Comparison of ENCODE assay signal across 20 cellular contexts in the genomic region with DNA sequence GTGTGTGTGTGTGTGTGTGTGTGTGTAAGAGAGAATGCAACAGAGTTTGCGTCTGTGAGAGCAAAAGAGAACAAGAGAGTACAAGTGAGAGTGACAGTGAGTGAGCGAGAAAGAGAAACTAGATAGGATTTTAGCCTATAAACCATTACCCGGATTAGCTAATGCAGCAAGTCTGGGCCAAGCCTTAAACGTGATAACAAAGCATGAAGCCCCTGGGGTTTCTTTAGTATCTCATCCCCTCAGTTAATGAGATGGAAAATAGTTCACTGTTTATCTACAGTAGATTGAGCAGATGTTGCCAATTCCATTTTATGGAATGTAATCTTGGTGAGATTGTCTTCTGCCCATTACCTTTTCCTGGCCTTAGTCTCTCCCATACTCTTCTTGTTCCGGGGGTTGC.
DNase-seq lines count a peak whose midpoint lies in the region; ATAC-seq and TF ChIP-seq lines count a peak whose summit lies in the region.
"Had no signal": no experiment of that assay in that cellular context is flagged by ENCODE, and none has a peak within 500 bp of the region (broad histone marks: within the 10 kb centered on the region; RNA-seq: fewer than 3 reads in every experiment).

No MANE protein-coding gene starts in this region.

- H3K4me3 Mint-ChIP-seq in GM23338 (no peak overlapping the region), endothelial cell (ENCODE audit: unreplicated experiment) (no peak overlapping the region)

- peaks cover 6% of the 10 kb centered on the region; the same call in 1 of the 2 replicates for H3K9me2 ChIP-seq in GM23338 (ENCODE audit: insufficient read depth)

- peaks cover 2% of the 10 kb centered on the region for H3K27me3 Mint-ChIP-seq in GM23338 (ENCODE audit: insufficient read depth, low read depth, poor library complexity)
- H3K27me3 Mint-ChIP-seq in endothelial cell (ENCODE audit: unreplicated experiment): peaks cover 1% of the 10 kb centered on the region

- H3K36me3 Mint-ChIP-seq in GM23338 (ENCODE audit: low read depth): no peaks in the 10 kb centered on the region
- H3K36me3 Mint-ChIP-seq in endothelial cell (ENCODE audit: low read depth, unreplicated experiment): no peaks in the 10 kb centered on the region

- intact Hi-C loops in A673 (cut with micrococcal nuclease; ENCODE audit: unreplicated experiment): no loop called here

- peak; percentile 66 for DNase-seq in A673 (ENCODE audit: low spot score)
- DNase-seq in GM23338 (ENCODE audit: low spot score): no peak
- peak; percentile 84 for DNase-seq in NCI-H748 (lab: John Stamatoyannopoulos, UW; ENCODE audit: unreplicated experiment)
- peak; percentile 10 for DNase-seq in fibroblast of villous mesenchyme (ENCODE audit: low read depth)
- no peak for DNase-seq in NCI-H2029 (lab: John Stamatoyannopoulos, UW)
- no peak for DNase-seq in endothelial cell (ENCODE audit: low spot score)
- no peak for DNase-seq in germinal center (ENCODE audit: low spot score)
- DNase-seq: AML-193, GF-D8, GM23248, MM.1S, NCI-H1092 treated with DMSO at 0.1 percent for 48 hours, NCI-H2107, NCI-H345, NCI-H774, PC-9, SIG-M5 had no signal

- H3K79me2 ChIP-seq in GM23338 (replicated peaks; ENCODE audit: insufficient read depth): no peaks in the 10 kb centered on the region

- BruUV-seq in A673 (replicated peaks; lab: Mats Ljungman, UMichigan): no TSS peak

- no peaks in the 10 kb centered on the region for H4K20me1 ChIP-seq in GM23338 (replicated peaks; ENCODE audit: insufficient read depth)

- H3K27ac Mint-ChIP-seq in GM23338 (no peak overlapping the region), endothelial cell (ENCODE audit: unreplicated experiment) (no peak overlapping the region)

- peaks cover 4% of the 10 kb centered on the region for H3K4me1 ChIP-seq in A673 (ENCODE audit: insufficient read depth, low read length, poor library complexity, severe bottlenecking)
- no peaks in the 10 kb centered on the region for H3K4me1 ChIP-seq in GM23338 (ENCODE audit: insufficient read depth)

- H2AFZ ChIP-seq in GM23338: peak overlapping the region; percentile 80
- H2AFZ ChIP-seq: GM23248, PC-9 had no signal

- POLR2A ChIA-PET in A673 (lab: Charles Lee; ENCODE audit: low non-redundant PET): no interaction called here

- TF ChIP-seq CTCF in A673 (conservative IDR thresholded peaks at IDR 0.05; ENCODE audit: low read depth, low read length) (no peak), GM23338 (conservative IDR thresholded peaks at IDR 0.05; ENCODE audit: low read depth in 2 of 2) (no peak), fibroblast of villous mesenchyme (IDR thresholded peaks at IDR 0.05; ENCODE audit: insufficient read depth, low read depth, low read length) (no peak), endothelial cell (IDR thresholded peaks at IDR 0.05; ENCODE audit: unreplicated experiment) (no peak)

- no peak overlapping the region for H3K4me2 ChIP-seq in GM23338
- H3K4me2 ChIP-seq: PC-9 had no signal

- CTCF ChIA-PET in A673 (lab: Charles Lee): no interaction called here

- H3K36me3 ChIP-seq in A673 (ENCODE audit: insufficient read depth, low read length, poor library complexity, severe bottlenecking) (no peaks in the 10 kb centered on the region), GM23338 (ENCODE audit: insufficient read depth) (no peaks in the 10 kb centered on the region)

- H3K4me1 Mint-ChIP-seq in GM23338 (no peaks in the 10 kb centered on the region), endothelial cell (ENCODE audit: unreplicated experiment) (no peaks in the 10 kb centered on the region)

- H3K4me3 ChIP-seq in A673 (ENCODE audit: low read depth, low read length, poor library complexity, severe bottlenecking) (no peak overlapping the region), GM23338 (no peak overlapping the region), fibroblast of villous mesenchyme (ENCODE audit: low read depth, low read length) (no peak overlapping the region)
- H3K4me3 ChIP-seq: GM23248, PC-9 had no signal

- no peaks in the 10 kb centered on the region for H3K9me3 ChIP-seq in A673 (ENCODE audit: low read depth, low read length, poor library complexity, severe bottlenecking)

- ATAC-seq in GM23338 (no peak), GM19395 (IDR thresholded peaks at IDR 0.05; ENCODE audit: unreplicated experiment) (no peak)

- no peaks in the 10 kb centered on the region for H3F3A ChIP-seq in GM23338 (replicated peaks; ENCODE audit: low read depth)

- H3K27me3 ChIP-seq in A673 (replicated peaks; ENCODE audit: insufficient read depth, low read depth, low read length, poor library complexity) (peaks cover 82% of the 10 kb centered on the region), GM23338 (ENCODE audit: insufficient read depth) (no peaks in the 10 kb centered on the region)

- H3K27ac ChIP-seq in A673 (ENCODE audit: low read depth, low read length, poor library complexity, severe bottlenecking) (no peak overlapping the region), GM23338 (ENCODE audit: low read depth) (no peak overlapping the region)
- H3K27ac ChIP-seq: C4-2B, GM23248, PC-9, RWPE1 had no signal

- H3K9me3 Mint-ChIP-seq in GM23338 (no peaks in the 10 kb centered on the region), endothelial cell (ENCODE audit: unreplicated experiment) (no peaks in the 10 kb centered on the region)

TF ChIP-seq in GM23338, 12 proteins besides CTCF, POLR2A, EP300 and RAD21 (continues in another document):
- TF ChIP-seq NANOG (IDR thresholded peaks at IDR 0.05; ENCODE audit: borderline replicate concordance) (no peak), STAT1 (IDR thresholded peaks at IDR 0.05; ENCODE audit: unreplicated experiment) (no peak), CREB1 (CRISPR knock-in tag; IDR thresholded peaks at IDR 0.05; ENCODE audit: low read depth) (no peak), REST (IDR thresholded peaks at IDR 0.05; ENCODE audit: unreplicated experiment) (no peak), ZNF331 (CRISPR knock-in tag; IDR thresholded peaks at IDR 0.05; ENCODE audit: low read depth) (no peak), ZNF114 (CRISPR knock-in tag; IDR thresholded peaks at IDR 0.05) (no peak), JUNB (IDR thresholded peaks at IDR 0.05; ENCODE audit: unreplicated experiment) (no peak), EZH2 (IDR thresholded peaks at IDR 0.05; ENCODE audit: low read depth, unreplicated experiment) (no peak), POLR2AphosphoS5 (IDR thresholded peaks at IDR 0.05; ENCODE audit: low read depth) (no peak)

Comparison
In these comparisons a context has a peak if more than half of its experiments do, and no peak if none do; other contexts are left out.
1. DNase-seq: peak in A673 (single experiment), NCI-H748 (single experiment) and fibroblast of villous mesenchyme (single experiment); none in GM23338 (single experiment), NCI-H2029 (single experiment), endothelial cell (single experiment) and germinal center (single experiment).